In the genomic region with DNA sequence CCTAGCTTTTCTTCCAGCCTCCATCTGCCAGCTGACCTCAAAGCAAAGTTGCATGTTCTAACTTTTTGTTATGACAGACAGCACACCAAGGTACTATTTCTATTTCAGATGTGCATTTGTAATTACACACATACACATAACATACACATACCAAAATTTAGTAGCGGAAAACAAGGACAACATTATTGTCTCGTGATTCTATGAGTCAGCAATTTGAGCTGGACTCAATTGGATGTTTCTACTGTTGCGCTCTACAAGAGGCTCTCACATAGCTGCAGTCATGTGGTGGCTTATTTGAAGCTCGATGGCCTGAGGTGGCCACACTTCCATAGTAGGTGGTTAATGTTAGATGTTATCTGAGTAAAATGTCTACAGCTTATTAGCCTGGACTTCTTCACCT, we compare ENCODE assay signal across 33 cellular contexts.
"Had no signal": no experiment of that assay in that cellular context is flagged by ENCODE, and none has a peak within 500 bp of the region (broad histone marks: within the 10 kb centered on the region; RNA-seq: fewer than 3 reads in every experiment).

No MANE protein-coding gene starts in this region.

- H3K27me3 ChIP-seq: adrenal gland, body of pancreas, esophagus muscularis mucosa, foreskin keratinocyte, gastrocnemius medialis, heart left ventricle had no signal

- H3K27ac Mint-ChIP-seq: activated CD4-positive, alpha-beta memory T cell treated with anti-CD3 and anti-CD28 coated beads for 36 hours; activated CD4-positive, alpha-beta T cell treated with anti-CD3 and anti-CD28 coated beads for 36 hours; activated CD4-positive, alpha-beta T cell treated with anti-CD3 and anti-CD28 coated beads, Interleukin-2, amount 10 ng/mL, durations not matched to agents 24 days and 14 days; activated CD8-positive, alpha-beta memory T cell treated with anti-CD3 and anti-CD28 coated beads, Interleukin-2, amount 10 ng/mL, durations not matched to agents 7 days and 5 days; activated CD8-positive, alpha-beta T cell treated with anti-CD3 and anti-CD28 coated beads, Interleukin-2, amount 10 ng/mL, durations not matched to agents 7 days and 5 days; activated naive CD4-positive, alpha-beta T cell treated with anti-CD3 and anti-CD28 coated beads for 36 hours; activated naive CD4-positive, alpha-beta T cell treated with anti-CD3 and anti-CD28 coated beads, Interleukin-2, amount 50 U/mL, for 24 hours; activated naive CD8-positive, alpha-beta T cell treated with anti-CD3 and anti-CD28 coated beads for 36 hours; activated naive CD8-positive, alpha-beta T cell treated with anti-CD3 and anti-CD28 coated beads, Interleukin-2, amount 50 U/mL, for 24 hours; activated T-helper 1 cell treated with anti-CD3 and anti-CD28 coated beads, Interleukin-12 subunit alpha, Interleukin-12 subunit beta, Interleukin-2, Interleukin-4 antibody, amounts not matched to agents 30 ng/mL and 10 ng/mL and 1 ng/mL, durations not matched to agents 14 hours and 24 hours and 36 hours; activated T-helper 2 cell treated with anti-CD3 and anti-CD28 coated beads, Interferon-gamma antibody, Interleukin-2, Interleukin-4, amounts not matched to agents 10 μg/mL and 5 μg/mL and 100 μg/mL, durations not matched to agents 14 hours and 24 hours and 36 hours had no signal

- H3K36me3 Mint-ChIP-seq: activated CD4-positive, alpha-beta memory T cell treated with anti-CD3 and anti-CD28 coated beads for 36 hours; activated CD8-positive, alpha-beta memory T cell treated with anti-CD3 and anti-CD28 coated beads, Interleukin-2, amount 10 ng/mL, durations not matched to agents 7 days and 5 days; activated naive CD4-positive, alpha-beta T cell treated with anti-CD3 and anti-CD28 coated beads, Interleukin-2, amount 50 U/mL, for 24 hours; activated naive CD8-positive, alpha-beta T cell treated with anti-CD3 and anti-CD28 coated beads for 36 hours had no signal

- H3K27ac ChIP-seq: adrenal gland, body of pancreas, esophagus muscularis mucosa, foreskin keratinocyte, gastrocnemius medialis, heart left ventricle had no signal

- H3K9me3 Mint-ChIP-seq: activated CD4-positive, alpha-beta memory T cell treated with anti-CD3 and anti-CD28 coated beads for 36 hours; activated CD4-positive, alpha-beta T cell treated with anti-CD3 and anti-CD28 coated beads, Interleukin-2, amount 10 ng/mL, durations not matched to agents 24 days and 14 days; activated naive CD4-positive, alpha-beta T cell treated with anti-CD3 and anti-CD28 coated beads for 36 hours; activated naive CD4-positive, alpha-beta T cell treated with anti-CD3 and anti-CD28 coated beads, Interleukin-2, amount 50 U/mL, for 24 hours; activated naive CD8-positive, alpha-beta T cell treated with anti-CD3 and anti-CD28 coated beads for 36 hours; activated naive CD8-positive, alpha-beta T cell treated with anti-CD3 and anti-CD28 coated beads, Interleukin-2, amount 50 U/mL, for 24 hours; activated T-helper 1 cell treated with anti-CD3 and anti-CD28 coated beads, Interleukin-12 subunit alpha, Interleukin-12 subunit beta, Interleukin-2, Interleukin-4 antibody, amounts not matched to agents 30 ng/mL and 10 ng/mL and 1 ng/mL, durations not matched to agents 14 hours and 24 hours and 36 hours; activated T-helper 2 cell treated with anti-CD3 and anti-CD28 coated beads, Interferon-gamma antibody, Interleukin-2, Interleukin-4, amounts not matched to agents 10 μg/mL and 5 μg/mL and 100 μg/mL, durations not matched to agents 14 hours and 24 hours and 36 hours; effector memory CD8-positive, alpha-beta T cell had no signal

- H3K4me3 Mint-ChIP-seq: activated CD4-positive, alpha-beta memory T cell treated with anti-CD3 and anti-CD28 coated beads for 36 hours; activated CD4-positive, alpha-beta T cell treated with anti-CD3 and anti-CD28 coated beads for 36 hours; activated CD4-positive, alpha-beta T cell treated with anti-CD3 and anti-CD28 coated beads, Interleukin-2, amount 10 ng/mL, durations not matched to agents 24 days and 14 days; activated CD8-positive, alpha-beta memory T cell treated with anti-CD3 and anti-CD28 coated beads, Interleukin-2, amount 10 ng/mL, durations not matched to agents 7 days and 5 days; activated CD8-positive, alpha-beta T cell treated with anti-CD3 and anti-CD28 coated beads, Interleukin-2, amount 10 ng/mL, durations not matched to agents 7 days and 5 days; activated naive CD4-positive, alpha-beta T cell treated with anti-CD3 and anti-CD28 coated beads for 36 hours; activated naive CD4-positive, alpha-beta T cell treated with anti-CD3 and anti-CD28 coated beads, Interleukin-2, amount 50 U/mL, for 24 hours; activated naive CD8-positive, alpha-beta T cell treated with anti-CD3 and anti-CD28 coated beads for 36 hours; activated naive CD8-positive, alpha-beta T cell treated with anti-CD3 and anti-CD28 coated beads, Interleukin-2, amount 50 U/mL, for 24 hours; activated T-helper 1 cell treated with anti-CD3 and anti-CD28 coated beads, Interleukin-12 subunit alpha, Interleukin-12 subunit beta, Interleukin-2, Interleukin-4 antibody, amounts not matched to agents 30 ng/mL and 10 ng/mL and 1 ng/mL, durations not matched to agents 14 hours and 24 hours and 36 hours; effector memory CD8-positive, alpha-beta T cell had no signal

- H3K36me3 ChIP-seq: adrenal gland, esophagus muscularis mucosa, gastrocnemius medialis, heart left ventricle had no signal

- H3K9me3 ChIP-seq: adrenal gland, body of pancreas, esophagus muscularis mucosa, gastrocnemius medialis, heart left ventricle had no signal

- H3K4me1 Mint-ChIP-seq: activated CD4-positive, alpha-beta T cell treated with anti-CD3 and anti-CD28 coated beads for 36 hours; activated CD4-positive, alpha-beta T cell treated with anti-CD3 and anti-CD28 coated beads, Interleukin-2, amount 10 ng/mL, durations not matched to agents 24 days and 14 days; activated CD8-positive, alpha-beta memory T cell treated with anti-CD3 and anti-CD28 coated beads, Interleukin-2, amount 10 ng/mL, durations not matched to agents 7 days and 5 days; activated naive CD4-positive, alpha-beta T cell treated with anti-CD3 and anti-CD28 coated beads, Interleukin-2, amount 50 U/mL, for 24 hours; activated naive CD8-positive, alpha-beta T cell treated with anti-CD3 and anti-CD28 coated beads for 36 hours; activated naive CD8-positive, alpha-beta T cell treated with anti-CD3 and anti-CD28 coated beads, Interleukin-2, amount 50 U/mL, for 24 hours had no signal

- H3K27me3 Mint-ChIP-seq: activated CD4-positive, alpha-beta memory T cell treated with anti-CD3 and anti-CD28 coated beads for 36 hours; activated CD4-positive, alpha-beta T cell treated with anti-CD3 and anti-CD28 coated beads for 36 hours; activated CD4-positive, alpha-beta T cell treated with anti-CD3 and anti-CD28 coated beads, Interleukin-2, amount 10 ng/mL, durations not matched to agents 24 days and 14 days; activated CD8-positive, alpha-beta memory T cell treated with anti-CD3 and anti-CD28 coated beads, Interleukin-2, amount 10 ng/mL, durations not matched to agents 7 days and 5 days; activated naive CD4-positive, alpha-beta T cell treated with anti-CD3 and anti-CD28 coated beads, Interleukin-2, amount 50 U/mL, for 24 hours; activated naive CD8-positive, alpha-beta T cell treated with anti-CD3 and anti-CD28 coated beads for 36 hours; activated naive CD8-positive, alpha-beta T cell treated with anti-CD3 and anti-CD28 coated beads, Interleukin-2, amount 50 U/mL, for 24 hours; effector memory CD8-positive, alpha-beta T cell had no signal

- H3K4me3 ChIP-seq: adrenal gland, body of pancreas, esophagus muscularis mucosa, gastrocnemius medialis, heart left ventricle had no signal

- H3K4me1 ChIP-seq: adrenal gland, body of pancreas, esophagus muscularis mucosa, foreskin keratinocyte, gastrocnemius medialis, heart left ventricle had no signal

- FAIRE-seq: colon had no signal

- ATAC-seq: activated CD4-positive, alpha-beta T cell treated with anti-CD3 and anti-CD28 coated beads for 36 hours; activated CD8-positive, alpha-beta memory T cell treated with anti-CD3 and anti-CD28 coated beads, Interleukin-2, amount 10 ng/mL, durations not matched to agents 7 days and 5 days; activated CD8-positive, alpha-beta T cell treated with anti-CD3 and anti-CD28 coated beads, Interleukin-2, amount 10 ng/mL, durations not matched to agents 7 days and 5 days; activated naive CD8-positive, alpha-beta T cell treated with anti-CD3 and anti-CD28 coated beads, Interleukin-2, amount 50 U/mL, for 24 hours; body of pancreas; effector memory CD8-positive, alpha-beta T cell; foreskin keratinocyte; gastrocnemius medialis; heart left ventricle had no signal

- DNase-seq: activated CD4-positive, alpha-beta memory T cell treated with anti-CD3 and anti-CD28 coated beads for 36 hours; activated CD4-positive, alpha-beta T cell treated with anti-CD3 and anti-CD28 coated beads for 36 hours; activated CD4-positive, alpha-beta T cell treated with anti-CD3 and anti-CD28 coated beads, Interleukin-2, amount 10 ng/mL, durations not matched to agents 24 days and 14 days; activated CD4-positive, CD25-positive, alpha-beta regulatory T cell; activated CD4-positive, CD25-positive, alpha-beta regulatory T cell treated with anti-CD3 and anti-CD28 coated beads, Interleukin-2, amount 50 U/mL, for 72 hours; activated CD8-positive, alpha-beta memory T cell treated with anti-CD3 and anti-CD28 coated beads, Interleukin-2, amount 10 ng/mL, durations not matched to agents 7 days and 5 days; activated CD8-positive, alpha-beta memory T cell treated with anti-CD3 and anti-CD28 coated beads, Interleukin-2, amount 50 U/mL, for 4 hours; activated CD8-positive, alpha-beta T cell treated with anti-CD3 and anti-CD28 coated beads, Interleukin-2, amount 10 ng/mL, durations not matched to agents 7 days and 5 days; activated effector memory CD4-positive, alpha-beta T cell treated with anti-CD3 and anti-CD28 coated beads, Interleukin-2, amount 50 U/mL, for 16 hours; activated naive CD4-positive, alpha-beta T cell treated with anti-CD3 and anti-CD28 coated beads for 36 hours; activated naive CD8-positive, alpha-beta T cell treated with anti-CD3 and anti-CD28 coated beads for 36 hours; activated naive CD8-positive, alpha-beta T cell treated with anti-CD3 and anti-CD28 coated beads, Interleukin-2, amount 50 U/mL, for 24 hours; activated T-cell treated with anti-CD3 and anti-CD28 coated beads, Interleukin-2, amount 50 U/mL, for 1 hour; activated T-cell treated with anti-CD3 and anti-CD28 coated beads, Interleukin-2, amount 50 U/mL, for 48 hours; adrenal gland; amygdala; aorta; body of pancreas; caudate nucleus; cortex of kidney; dermis blood vessel endothelial cell; effector CD4-positive, alpha-beta T cell; effector memory CD8-positive, alpha-beta T cell; erythroblast; foreskin keratinocyte; gastrocnemius medialis; glutamatergic neuron; heart left ventricle had no signal
